In genomic region chr14:78705989-78706388, GRCh38 we compare ENCODE assay signal across 30 cellular contexts.
"Had no signal": no experiment of that assay in that cellular context is flagged by ENCODE, and none has a peak within 500 bp of the region (broad histone marks: within the 10 kb centered on the region; RNA-seq: fewer than 3 reads in every experiment).

No MANE protein-coding gene starts in this region.

- H3K4me3 Mint-ChIP-seq: activated CD8-positive, alpha-beta T cell treated with anti-CD3 and anti-CD28 coated beads, Interleukin-2, amount 10 ng/mL, durations not matched to agents 7 days and 5 days; activated naive CD8-positive, alpha-beta T cell treated with anti-CD3 and anti-CD28 coated beads, Interleukin-2, amount 10 ng/mL, durations not matched to agents 7 days and 5 days; T-helper 1 cell treated with Interleukin-12 subunit alpha and Interleukin-12 subunit beta and Interleukin-4 antibody, amounts not matched to agents 30 μg/mL and 1 μg/mL, for 36 hours; WTC11 had no signal

- DNase-seq: activated CD4-positive, alpha-beta T cell treated with anti-CD3 and anti-CD28 coated beads for 48 hours; activated CD4-positive, alpha-beta T cell treated with anti-CD3 and anti-CD28 coated beads, Interleukin-2, amount 50 U/mL, for 4 hours; activated CD4-positive, CD25-positive, alpha-beta regulatory T cell treated with anti-CD3 and anti-CD28 coated beads, Interleukin-2, amount 50 U/mL, for 72 hours; activated CD8-positive, alpha-beta memory T cell treated with anti-CD3 and anti-CD28 coated beads, Interleukin-2, amount 50 U/mL, for 48 hours; activated CD8-positive, alpha-beta T cell treated with anti-CD3 and anti-CD28 coated beads, Interleukin-2, amount 10 ng/mL, durations not matched to agents 7 days and 5 days; activated naive CD4-positive, alpha-beta T cell treated with anti-CD3 and anti-CD28 coated beads, Interleukin-2, amount 50 U/mL, for 16 hours; activated naive CD8-positive, alpha-beta T cell treated with anti-CD3 and anti-CD28 coated beads, Interleukin-2, amount 10 ng/mL, durations not matched to agents 7 days and 5 days; activated T-cell treated with anti-CD3 and anti-CD28 coated beads, Interleukin-2, amount 50 U/mL, for 1 hour; adrenal gland; anterior cingulate cortex; Kasumi-1; KBM-7; NCI-H1048; NCI-H146; NCI-H187 treated with DMSO at 0.1 percent for 48 hours; NCI-H2081 treated with DMSO at 0.1 percent for 48 hours; NCI-H2171 treated with DMSO at 0.1 percent for 48 hours; NCI-H345; NCI-H510A treated with DMSO at 0.1 percent for 48 hours; NCI-H69; NK-92 treated with Interleukin-12 subunit alpha and Interleukin-12 subunit beta, amount 100 ng/mL, for 24 hours; OCI-M1; Right ventricle myocardium superior; SJCRH30; SW 1271 had no signal

- ATAC-seq: activated CD8-positive, alpha-beta T cell treated with anti-CD3 and anti-CD28 coated beads, Interleukin-2, amount 10 ng/mL, durations not matched to agents 7 days and 5 days; Panc1; SK-N-SH treated with all-trans-retinoic acid at 6 μM for 48 hours; WTC11 had no signal

- H3K36me3 ChIP-seq: adrenal gland, SJCRH30 had no signal

- H3K4me1 Mint-ChIP-seq: activated naive CD8-positive, alpha-beta T cell treated with anti-CD3 and anti-CD28 coated beads, Interleukin-2, amount 10 ng/mL, durations not matched to agents 7 days and 5 days had no signal

- H3K27ac ChIP-seq: adrenal gland, RWPE1, SJCRH30 had no signal

- H3K4me3 ChIP-seq: adrenal gland, SJCRH30 had no signal

- H3K36me3 Mint-ChIP-seq: activated naive CD8-positive, alpha-beta T cell treated with anti-CD3 and anti-CD28 coated beads, Interleukin-2, amount 10 ng/mL, durations not matched to agents 7 days and 5 days; WTC11 had no signal

- H3K27me3 Mint-ChIP-seq: activated naive CD8-positive, alpha-beta T cell treated with anti-CD3 and anti-CD28 coated beads, Interleukin-2, amount 10 ng/mL, durations not matched to agents 7 days and 5 days had no signal

- H3K9me3 Mint-ChIP-seq: WTC11 had no signal

- H3K9me3 ChIP-seq: adrenal gland, SJCRH30 had no signal

- H3K27ac Mint-ChIP-seq: activated CD8-positive, alpha-beta T cell treated with anti-CD3 and anti-CD28 coated beads, Interleukin-2, amount 10 ng/mL, durations not matched to agents 7 days and 5 days; activated naive CD8-positive, alpha-beta T cell treated with anti-CD3 and anti-CD28 coated beads, Interleukin-2, amount 10 ng/mL, durations not matched to agents 7 days and 5 days; T-helper 1 cell treated with Interleukin-12 subunit alpha and Interleukin-12 subunit beta and Interleukin-4 antibody, amounts not matched to agents 30 μg/mL and 1 μg/mL, for 36 hours; WTC11 had no signal

- H3K4me1 ChIP-seq: adrenal gland, SJCRH30 had no signal

- H3K27me3 ChIP-seq: adrenal gland, SJCRH30 had no signal
